In the genomic region with DNA sequence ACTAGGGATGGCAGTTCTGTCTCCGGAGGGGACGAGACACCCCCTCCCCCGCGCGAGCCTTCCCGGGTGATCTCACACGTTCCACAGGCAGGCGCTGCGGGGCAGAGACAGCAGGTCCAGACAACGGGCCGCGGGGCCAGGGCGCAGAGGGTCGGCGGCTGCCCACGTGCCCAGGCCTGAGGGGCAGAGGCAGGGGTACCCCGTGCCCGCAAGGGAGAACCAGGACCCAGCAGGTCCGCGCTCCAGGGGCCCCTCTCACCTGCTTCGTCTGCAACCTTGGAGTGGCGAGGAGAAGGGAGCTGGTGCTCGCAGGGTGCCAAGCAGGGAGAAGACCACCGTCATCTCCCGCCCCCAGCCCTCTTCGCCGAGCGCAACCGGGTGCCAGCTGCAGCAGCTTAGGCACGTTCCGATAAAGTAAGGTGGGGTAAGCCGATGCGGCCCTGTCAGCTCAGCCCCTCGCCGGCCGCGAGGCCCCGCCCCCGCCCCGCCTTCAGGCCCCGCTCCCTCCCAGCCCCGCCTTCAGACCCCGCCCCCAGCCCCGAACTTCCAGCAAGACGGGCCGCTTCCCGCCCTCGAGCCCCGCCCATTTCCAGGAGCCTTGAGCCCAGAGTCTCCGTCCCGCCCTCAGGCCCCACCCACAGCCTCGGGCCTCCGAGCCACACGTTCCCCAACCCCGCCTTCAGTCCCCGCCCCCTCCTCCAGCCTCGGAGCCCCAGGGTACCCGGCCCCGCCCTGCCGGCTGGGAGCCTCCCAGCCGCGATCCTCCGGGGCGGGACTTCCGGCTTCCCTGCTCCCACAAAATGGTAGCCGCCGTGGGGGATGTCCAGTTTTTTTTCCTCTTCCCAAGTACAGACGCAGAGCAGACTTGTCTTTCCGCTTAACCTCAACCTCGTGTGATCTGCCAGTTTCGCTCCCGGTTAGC, we compare ENCODE assay signal across 8 cellular contexts. TPM values are rescaled to one million over a fixed set of nuclear protein-coding genes. Genes with fewer than 3 reads are reported as not detected.
DNase-seq lines count a peak whose midpoint lies in the region; ATAC-seq and TF ChIP-seq lines count a peak whose summit lies in the region.

A gene with protein sequence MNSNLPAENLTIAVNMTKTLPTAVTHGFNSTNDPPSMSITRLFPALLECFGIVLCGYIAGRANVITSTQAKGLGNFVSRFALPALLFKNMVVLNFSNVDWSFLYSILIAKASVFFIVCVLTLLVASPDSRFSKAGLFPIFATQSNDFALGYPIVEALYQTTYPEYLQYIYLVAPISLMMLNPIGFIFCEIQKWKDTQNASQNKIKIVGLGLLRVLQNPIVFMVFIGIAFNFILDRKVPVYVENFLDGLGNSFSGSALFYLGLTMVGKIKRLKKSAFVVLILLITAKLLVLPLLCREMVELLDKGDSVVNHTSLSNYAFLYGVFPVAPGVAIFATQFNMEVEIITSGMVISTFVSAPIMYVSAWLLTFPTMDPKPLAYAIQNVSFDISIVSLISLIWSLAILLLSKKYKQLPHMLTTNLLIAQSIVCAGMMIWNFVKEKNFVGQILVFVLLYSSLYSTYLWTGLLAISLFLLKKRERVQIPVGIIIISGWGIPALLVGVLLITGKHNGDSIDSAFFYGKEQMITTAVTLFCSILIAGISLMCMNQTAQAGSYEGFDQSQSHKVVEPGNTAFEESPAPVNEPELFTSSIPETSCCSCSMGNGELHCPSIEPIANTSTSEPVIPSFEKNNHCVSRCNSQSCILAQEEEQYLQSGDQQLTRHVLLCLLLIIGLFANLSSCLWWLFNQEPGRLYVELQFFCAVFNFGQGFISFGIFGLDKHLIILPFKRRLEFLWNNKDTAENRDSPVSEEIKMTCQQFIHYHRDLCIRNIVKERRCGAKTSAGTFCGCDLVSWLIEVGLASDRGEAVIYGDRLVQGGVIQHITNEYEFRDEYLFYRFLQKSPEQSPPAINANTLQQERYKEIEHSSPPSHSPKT (minus strand): TSS at position 416 of the 922 bp plus-strand sequence. CDS start 5,073 bp downstream, outside the sequence.

- no peaks in the 10 kb centered on the region for H3K36me3 ChIP-seq in osteoblast (ENCODE audit: insufficient read depth, low read length)
- no peaks in the 10 kb centered on the region for H3K36me3 ChIP-seq in thoracic aorta

- H3K4me1 Mint-ChIP-seq in glutamatergic neuron (ENCODE audit: low read depth, unreplicated experiment) = peaks cover 1% of the 10 kb centered on the region

- H3K4me2 ChIP-seq in osteoblast (ENCODE audit: insufficient read depth, low read length) = peak within 1 kb of the TSS; percentile 91

- peak within 1 kb of the TSS; percentile 83 to 93 for H3K27ac Mint-ChIP-seq in activated naive CD4-positive, alpha-beta T cell treated with anti-CD3 and anti-CD28 coated beads, Interleukin-2, amount 50 U/mL, for 72 hours
- peak within 1 kb of the TSS; percentile 97 for H3K27ac Mint-ChIP-seq in glutamatergic neuron (ENCODE audit: unreplicated experiment)

- H3K9me3 ChIP-seq in osteoblast (ENCODE audit: low read depth, low read length) (no peaks in the 10 kb centered on the region), thoracic aorta (no peaks in the 10 kb centered on the region)

- CTCF ChIA-PET in GM10248 (lab: Yijun Ruan, JAX) = interaction anchor here (0.8 to 8.6 kb wide), 8 partner anchors 11 to 202 kb away, joined by 3 to 65 read pairs (median 3); no protein-coding TSS in a partner anchor

- no peaks in the 10 kb centered on the region for H3K27me3 ChIP-seq in osteoblast (ENCODE audit: insufficient read depth, low read length)
- H3K27me3 ChIP-seq in thoracic aorta (replicated peaks; ENCODE audit: insufficient read depth) = no peaks in the 10 kb centered on the region

- H3K4me1 ChIP-seq in osteoblast (ENCODE audit: insufficient read depth, low read length) = peaks cover 6% of the 10 kb centered on the region
- peaks cover 0 to 17% of the 10 kb centered on the region in 2 donors for H3K4me1 ChIP-seq in thoracic aorta (ENCODE audit: control insufficient read depth in 1 of 2, low read depth in 2 of 2)

- peaks cover 2% of the 10 kb centered on the region for H3K27me3 Mint-ChIP-seq in glutamatergic neuron (ENCODE audit: unreplicated experiment)

- peak; percentile 99 for DNase-seq in GM10248 (ENCODE audit: extremely low spot score)
- peak; percentile 95 for DNase-seq in NCI-H1048 (lab: John Stamatoyannopoulos, UW)
- DNase-seq in activated naive CD4-positive, alpha-beta T cell treated with anti-CD3 and anti-CD28 coated beads, Interleukin-2, amount 50 U/mL, for 72 hours (ENCODE audit: low spot score in 2 of 2) = peak; percentile 92 to 93
- peak; percentile 100 for DNase-seq in glutamatergic neuron
- DNase-seq in osteoblast (ENCODE audit: insufficient read length, low spot score, missing footprints) = peak; percentile 98
- DNase-seq in thoracic aorta (ENCODE audit: low spot score) = peak; percentile 99

- peak within 1 kb of the TSS; percentile 98 for H2AFZ ChIP-seq in osteoblast (ENCODE audit: low read length)

- ATAC-seq in HG02588 (IDR thresholded peaks at IDR 0.05; ENCODE audit: unreplicated experiment) = peak; percentile 93
- peak; percentile 95 for ATAC-seq in SK-N-SH treated with all-trans-retinoic acid at 6 μM for 48 hours
- ATAC-seq in activated naive CD4-positive, alpha-beta T cell treated with anti-CD3 and anti-CD28 coated beads, Interleukin-2, amount 50 U/mL, for 72 hours = peak; percentile 92 to 95
- peak; percentile 93 for ATAC-seq in thoracic aorta (ENCODE audit: insufficient number of reproducible peaks, low FRiP score, low read depth)

- POLR2A ChIA-PET in GM10248 (lab: Yijun Ruan, JAX) = interaction anchor here (0.7 kb wide), 1 partner anchor 693 kb away, joined by 3 read pairs; no protein-coding TSS in a partner anchor

- peaks cover 11 to 19% of the 10 kb centered on the region in 2 donors for H3K36me3 Mint-ChIP-seq in activated naive CD4-positive, alpha-beta T cell treated with anti-CD3 and anti-CD28 coated beads, Interleukin-2, amount 50 U/mL, for 72 hours
- peaks cover 4% of the 10 kb centered on the region for H3K36me3 Mint-ChIP-seq in glutamatergic neuron (ENCODE audit: unreplicated experiment)

- H4K20me1 ChIP-seq in osteoblast (ENCODE audit: insufficient read depth, low read length) = no peaks in the 10 kb centered on the region

- H3K4me3 Mint-ChIP-seq in glutamatergic neuron (ENCODE audit: unreplicated experiment) = peak within 1 kb of the TSS; percentile 97

- H3K27ac ChIP-seq in osteoblast (ENCODE audit: low read depth, low read length) (peak within 1 kb of the TSS; percentile 61), thoracic aorta (peak within 1 kb of the TSS; percentile 68 to 71)

- H3K4me3 ChIP-seq in osteoblast (ENCODE audit: insufficient read depth, low read length) = peak within 1 kb of the TSS; percentile 88
- peak within 1 kb of the TSS; percentile 90 for H3K4me3 ChIP-seq in thoracic aorta

- H3K9me3 Mint-ChIP-seq in activated naive CD4-positive, alpha-beta T cell treated with anti-CD3 and anti-CD28 coated beads, Interleukin-2, amount 50 U/mL, for 72 hours = peaks cover 0 to 4% of the 10 kb centered on the region in 2 donors
- H3K9me3 Mint-ChIP-seq in glutamatergic neuron (ENCODE audit: unreplicated experiment) = peaks cover 6% of the 10 kb centered on the region

- H3K79me2 ChIP-seq in osteoblast (ENCODE audit: insufficient read depth, low read length) = no peaks in the 10 kb centered on the region

- TF ChIP-seq CTCF in GM10248 (IDR thresholded peaks at IDR 0.05; ENCODE audit: control extremely low read depth, extremely low read depth, low read depth, missing control alignments) (no peak), glutamatergic neuron (IDR thresholded peaks at IDR 0.05; ENCODE audit: partially characterized antibody, unreplicated experiment) (no peak), osteoblast (IDR thresholded peaks at IDR 0.05; ENCODE audit: extremely low read depth, low read depth, low read length) (no peak), thoracic aorta (IDR thresholded peaks at IDR 0.05) (no peak)

TF ChIP-seq in SK-N-SH treated with all-trans-retinoic acid at 6 μM for 48 hours, 23 proteins besides CTCF, POLR2A, EP300 and RAD21 (continues in another document):
- TF ChIP-seq ZFP3 (CRISPR knock-in tag; IDR thresholded peaks at IDR 0.05) = peak; percentile 33; the same call in 1 of the 2 replicates
- TF ChIP-seq, protein P1, sequence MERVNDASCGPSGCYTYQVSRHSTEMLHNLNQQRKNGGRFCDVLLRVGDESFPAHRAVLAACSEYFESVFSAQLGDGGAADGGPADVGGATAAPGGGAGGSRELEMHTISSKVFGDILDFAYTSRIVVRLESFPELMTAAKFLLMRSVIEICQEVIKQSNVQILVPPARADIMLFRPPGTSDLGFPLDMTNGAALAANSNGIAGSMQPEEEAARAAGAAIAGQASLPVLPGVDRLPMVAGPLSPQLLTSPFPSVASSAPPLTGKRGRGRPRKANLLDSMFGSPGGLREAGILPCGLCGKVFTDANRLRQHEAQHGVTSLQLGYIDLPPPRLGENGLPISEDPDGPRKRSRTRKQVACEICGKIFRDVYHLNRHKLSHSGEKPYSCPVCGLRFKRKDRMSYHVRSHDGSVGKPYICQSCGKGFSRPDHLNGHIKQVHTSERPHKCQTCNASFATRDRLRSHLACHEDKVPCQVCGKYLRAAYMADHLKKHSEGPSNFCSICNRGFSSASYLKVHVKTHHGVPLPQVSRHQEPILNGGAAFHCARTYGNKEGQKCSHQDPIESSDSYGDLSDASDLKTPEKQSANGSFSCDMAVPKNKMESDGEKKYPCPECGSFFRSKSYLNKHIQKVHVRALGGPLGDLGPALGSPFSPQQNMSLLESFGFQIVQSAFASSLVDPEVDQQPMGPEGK (CRISPR knock-in tag; IDR thresholded peaks at IDR 0.05; ENCODE audit: borderline replicate concordance) = no peak
- TF ChIP-seq ZNF70 (CRISPR knock-in tag; IDR thresholded peaks at IDR 0.05) = no peak
- 0 out of 2 replicates have a peak, but pooled peaks have one; percentile 30 for TF ChIP-seq ZNF565 (CRISPR knock-in tag; conservative IDR thresholded peaks at IDR 0.05; ENCODE audit: low read depth)
- TF ChIP-seq, protein P2, sequence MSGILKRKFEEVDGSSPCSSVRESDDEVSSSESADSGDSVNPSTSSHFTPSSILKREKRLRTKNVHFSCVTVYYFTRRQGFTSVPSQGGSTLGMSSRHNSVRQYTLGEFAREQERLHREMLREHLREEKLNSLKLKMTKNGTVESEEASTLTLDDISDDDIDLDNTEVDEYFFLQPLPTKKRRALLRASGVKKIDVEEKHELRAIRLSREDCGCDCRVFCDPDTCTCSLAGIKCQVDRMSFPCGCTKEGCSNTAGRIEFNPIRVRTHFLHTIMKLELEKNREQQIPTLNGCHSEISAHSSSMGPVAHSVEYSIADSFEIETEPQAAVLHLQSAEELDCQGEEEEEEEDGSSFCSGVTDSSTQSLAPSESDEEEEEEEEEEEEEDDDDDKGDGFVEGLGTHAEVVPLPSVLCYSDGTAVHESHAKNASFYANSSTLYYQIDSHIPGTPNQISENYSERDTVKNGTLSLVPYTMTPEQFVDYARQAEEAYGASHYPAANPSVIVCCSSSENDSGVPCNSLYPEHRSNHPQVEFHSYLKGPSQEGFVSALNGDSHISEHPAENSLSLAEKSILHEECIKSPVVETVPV (CRISPR knock-in tag; IDR thresholded peaks at IDR 0.05) = no peak
- TF ChIP-seq ESRRG (CRISPR knock-in tag; IDR thresholded peaks at IDR 0.05) = no peak

RNA-seq across cellular contexts. Expression of the gene that starts here (rescaled TPM):
- 10 to 100 TPM in 1 of 2 donors, 1 to 10 TPM in 1; 8.8 to 18.5 TPM for total RNA-seq in activated naive CD4-positive, alpha-beta T cell treated with anti-CD3 and anti-CD28 coated beads, Interleukin-2, amount 50 U/mL, for 72 hours
- total RNA-seq in glutamatergic neuron (ENCODE audit: unreplicated experiment) (51.1 TPM), osteoblast (3.5 and 4.3 TPM in 2 replicates), thoracic aorta (1 to 10 TPM; 6.6 to 6.8 TPM)

Comparison
In these comparisons a context has a peak if more than half of its experiments do, and no peak if none do; other contexts are left out.
1. Peak in every context shown above with its lines: DNase-seq, ATAC-seq, H3K4me3 ChIP-seq and H3K27ac ChIP-seq.